20 cellular contexts compared by ENCODE assay signal in genomic region chr1:212447478-212447877, GRCh38.
"Had no signal": no experiment of that assay in that cellular context is flagged by ENCODE, and none has a peak within 500 bp of the region (broad histone marks: within the 10 kb centered on the region; RNA-seq: fewer than 3 reads in every experiment).

No MANE protein-coding gene starts in this region.

- H3K4me1 ChIP-seq: SJSA1 had no signal

- H3K36me3 ChIP-seq: SJSA1 had no signal

- H3K27ac ChIP-seq: HL-60, SJSA1, SK-N-MC had no signal

- H3K27me3 ChIP-seq: MG63, SJSA1 had no signal

- DNase-seq: KBM-7, MG63, NCI-H1092, NCI-H1105 treated with DMSO at 0.1 percent for 48 hours, NCI-H1417 treated with DMSO at 0.1 percent for 48 hours, NCI-H146, NCI-H1694 treated with DMSO at 0.1 percent for 48 hours, NCI-H1930, NCI-H2081, NCI-H2107, NCI-H2227 treated with DMSO at 0.1 percent for 48 hours, NCI-H524 treated with DMSO at 0.1 percent for 48 hours, NCI-H69, NCI-H774, Right ventricle myocardium superior, RPMI8226, SIG-M5 had no signal

- H3K4me3 ChIP-seq: MG63, SJSA1, SK-N-MC had no signal

- H3K9me3 ChIP-seq: MG63, SJSA1 had no signal
